ENCODE assay signal across 9 cellular contexts in genomic region chr19:495440-496332, GRCh38. TPM values are rescaled to one million over a fixed set of nuclear protein-coding genes. Genes with fewer than 3 reads are reported as not detected.
DNase-seq lines count a peak whose midpoint lies in the region; ATAC-seq and TF ChIP-seq lines count a peak whose summit lies in the region.
"Had no signal": no experiment of that assay in that cellular context is flagged by ENCODE, and none has a peak within 500 bp of the region (broad histone marks: within the 10 kb centered on the region; RNA-seq: fewer than 3 reads in every experiment).

No MANE protein-coding gene starts in this region.

- ATAC-seq in GM21723 (IDR thresholded peaks at IDR 0.05; ENCODE audit: unreplicated experiment): no peak

- H3K9me3 ChIP-seq in CD4-positive, alpha-beta memory T cell (ENCODE audit: control insufficient read depth in 1 of 2, low read length in 2 of 2): no peaks in the 10 kb centered on the region

- TF ChIP-seq CTCF in HL-60 (IDR thresholded peaks at IDR 0.05; ENCODE audit: insufficient read depth, low read length) (peak; percentile 46), osteocyte (IDR thresholded peaks at IDR 0.05) (peak; percentile 82)

- no peak overlapping the region for H3K4me3 ChIP-seq in CD4-positive, alpha-beta memory T cell (ENCODE audit: low read length in 2 of 2)
- H3K4me3 ChIP-seq in HL-60 (replicated peaks; ENCODE audit: insufficient read depth, low read length): no peak overlapping the region

- no peaks in the 10 kb centered on the region for H3K9me3 Mint-ChIP-seq in CD4-positive, alpha-beta memory T cell
- H3K9me3 Mint-ChIP-seq in activated CD4-positive, alpha-beta T cell treated with anti-CD3 and anti-CD28 coated beads, Interleukin-2, amount 10 ng/mL, durations not matched to agents 24 days and 14 days: no peaks in the 10 kb centered on the region
- H3K9me3 Mint-ChIP-seq in osteocyte (ENCODE audit: unreplicated experiment): no peaks in the 10 kb centered on the region

- no peak overlapping the region for H3K4me3 Mint-ChIP-seq in CD4-positive, alpha-beta memory T cell
- no peak overlapping the region for H3K4me3 Mint-ChIP-seq in activated CD4-positive, alpha-beta T cell treated with anti-CD3 and anti-CD28 coated beads, Interleukin-2, amount 10 ng/mL, durations not matched to agents 24 days and 14 days
- no peak overlapping the region for H3K4me3 Mint-ChIP-seq in osteocyte (ENCODE audit: unreplicated experiment)

- peaks cover 0 to 6% (median 4%) of the 10 kb centered on the region in 4 donors for H3K4me1 Mint-ChIP-seq in CD4-positive, alpha-beta memory T cell
- H3K4me1 Mint-ChIP-seq in activated CD4-positive, alpha-beta T cell treated with anti-CD3 and anti-CD28 coated beads, Interleukin-2, amount 10 ng/mL, durations not matched to agents 24 days and 14 days: no peaks in the 10 kb centered on the region
- H3K4me1 Mint-ChIP-seq in osteocyte (ENCODE audit: unreplicated experiment): no peaks in the 10 kb centered on the region

- no peaks in the 10 kb centered on the region for H3K36me3 ChIP-seq in CD4-positive, alpha-beta memory T cell (ENCODE audit: insufficient read depth, low read length)

- peak; percentile 39 to 58 (median 49) for DNase-seq in CD4-positive, alpha-beta memory T cell
- DNase-seq in HL-60 (ENCODE audit: low read depth in 1 of 2, low spot score in 1 of 2) (peak in 1 of 2 experiments; percentile 21), erythroblast (lab: John Stamatoyannopoulos, UW) (peak; percentile 69 to 72), osteocyte (ENCODE audit: extremely low spot score, unreplicated experiment) (peak; percentile 87), GDM1 (lab: John Stamatoyannopoulos, UW) (no peak), HK-2 (ENCODE audit: unreplicated experiment) (no peak)
- peak; percentile 87 for DNase-seq in activated CD4-positive, alpha-beta T cell treated with anti-CD3 and anti-CD28 coated beads, Interleukin-2, amount 10 ng/mL, durations not matched to agents 24 days and 14 days
- DNase-seq: left cardiac atrium had no signal

- intact Hi-C loops in CD4-positive, alpha-beta memory T cell (cut with micrococcal nuclease): no loop called here
- intact Hi-C loops in activated CD4-positive, alpha-beta T cell treated with anti-CD3 and anti-CD28 coated beads, Interleukin-2, amount 10 ng/mL, durations not matched to agents 24 days and 14 days (cut with micrococcal nuclease): no loop called here

- no peaks in the 10 kb centered on the region for H3K36me3 Mint-ChIP-seq in CD4-positive, alpha-beta memory T cell
- peaks cover 1% of the 10 kb centered on the region for H3K36me3 Mint-ChIP-seq in activated CD4-positive, alpha-beta T cell treated with anti-CD3 and anti-CD28 coated beads, Interleukin-2, amount 10 ng/mL, durations not matched to agents 24 days and 14 days (ENCODE audit: low read depth)
- no peaks in the 10 kb centered on the region for H3K36me3 Mint-ChIP-seq in osteocyte (ENCODE audit: unreplicated experiment)

- CTCF ChIA-PET in CD4-positive, alpha-beta memory T cell (lab: Charles Lee; ENCODE audit: partially characterized antibody): interaction anchor here (1.3 to 1.5 kb wide), 2 partner anchors 11 to 15 kb away, joined by 6 to 7 read pairs; no protein-coding TSS in a partner anchor

- H3K27me3 Mint-ChIP-seq in CD4-positive, alpha-beta memory T cell: peaks cover 6 to 7% of the 10 kb centered on the region in 2 donors
- peaks cover 17% of the 10 kb centered on the region for H3K27me3 Mint-ChIP-seq in activated CD4-positive, alpha-beta T cell treated with anti-CD3 and anti-CD28 coated beads, Interleukin-2, amount 10 ng/mL, durations not matched to agents 24 days and 14 days
- H3K27me3 Mint-ChIP-seq in osteocyte (ENCODE audit: unreplicated experiment): peaks cover 16% of the 10 kb centered on the region

- no peak for TF ChIP-seq POLR2A in erythroblast (IDR thresholded peaks at IDR 0.05; ENCODE audit: low read length)

- H3K27ac Mint-ChIP-seq in CD4-positive, alpha-beta memory T cell: peak overlapping the region in 4 of 7 donors; percentile 18 to 69 (median 44)
- no peak overlapping the region for H3K27ac Mint-ChIP-seq in activated CD4-positive, alpha-beta T cell treated with anti-CD3 and anti-CD28 coated beads, Interleukin-2, amount 10 ng/mL, durations not matched to agents 24 days and 14 days
- H3K27ac Mint-ChIP-seq in osteocyte (ENCODE audit: unreplicated experiment): no peak overlapping the region

- POLR2A ChIA-PET in CD4-positive, alpha-beta memory T cell (lab: Charles Lee; ENCODE audit: partially characterized antibody): interaction anchor here (0.8 to 1.1 kb wide), 3 partner anchors 11 to 15 kb away, joined by 3 to 5 read pairs (median 4); no protein-coding TSS in a partner anchor

- H3K27ac ChIP-seq in CD4-positive, alpha-beta memory T cell (ENCODE audit: low read depth, low read length): no peak overlapping the region
- H3K27ac ChIP-seq in HL-60 (replicated peaks): no peak overlapping the region

- H3K4me1 ChIP-seq in CD4-positive, alpha-beta memory T cell (ENCODE audit: insufficient read depth, low read length): no peaks in the 10 kb centered on the region

- peaks cover 13% of the 10 kb centered on the region for H3K27me3 ChIP-seq in CD4-positive, alpha-beta memory T cell (ENCODE audit: insufficient read depth, low read length)
- H3K27me3 ChIP-seq in HL-60 (ENCODE audit: insufficient read depth, poor library complexity, severe bottlenecking): peaks cover 14% of the 10 kb centered on the region

RNA-seq across cellular contexts. Expression of gene MADCAM1, which starts 0.6 kb away (rescaled TPM):
- 1 to 10 TPM; 1.5 to 1.9 TPM for total RNA-seq in CD4-positive, alpha-beta memory T cell
- polyA plus RNA-seq in CD4-positive, alpha-beta memory T cell: under 1 TPM; 0.11 to 0.24 TPM
- 0.14 and 0.19 TPM in 2 replicates for total RNA-seq in activated CD4-positive, alpha-beta T cell treated with anti-CD3 and anti-CD28 coated beads, Interleukin-2, amount 10 ng/mL, durations not matched to agents 24 days and 14 days
- 1.1 and 1.3 TPM in 2 replicates for total RNA-seq in osteocyte

RNA-seq across cellular contexts. Expression of gene TPGS1, which starts 11.6 kb away (rescaled TPM):
- total RNA-seq in CD4-positive, alpha-beta memory T cell: 10 to 100 TPM; 31.8 to 32.0 TPM
- polyA plus RNA-seq in CD4-positive, alpha-beta memory T cell: 10 to 100 TPM; 22.2 to 37.6 TPM
- total RNA-seq in activated CD4-positive, alpha-beta T cell treated with anti-CD3 and anti-CD28 coated beads, Interleukin-2, amount 10 ng/mL, durations not matched to agents 24 days and 14 days: 13.5 and 15.6 TPM in 2 replicates
- total RNA-seq in osteocyte: 24.3 and 25.4 TPM in 2 replicates

RNA-seq across cellular contexts. Expression of gene SHC2, which starts 34.9 kb away (rescaled TPM):
- total RNA-seq in CD4-positive, alpha-beta memory T cell: under 1 TPM; 0.55 to 0.64 TPM
- not detected for polyA plus RNA-seq in CD4-positive, alpha-beta memory T cell
- total RNA-seq in activated CD4-positive, alpha-beta T cell treated with anti-CD3 and anti-CD28 coated beads, Interleukin-2, amount 10 ng/mL, durations not matched to agents 24 days and 14 days: not detected in 2 replicates
- total RNA-seq in osteocyte: 61.2 and 61.7 TPM in 2 replicates

RNA-seq across cellular contexts. Expression of gene CDC34, which starts 35.9 kb away (rescaled TPM):
- 10 to 100 TPM; 44.4 to 46.6 TPM for total RNA-seq in CD4-positive, alpha-beta memory T cell
- polyA plus RNA-seq in CD4-positive, alpha-beta memory T cell: 10 to 100 TPM; 26.7 to 44.0 TPM
- total RNA-seq in activated CD4-positive, alpha-beta T cell treated with anti-CD3 and anti-CD28 coated beads, Interleukin-2, amount 10 ng/mL, durations not matched to agents 24 days and 14 days: 52.8 and 55.0 TPM in 2 replicates
- total RNA-seq in osteocyte: 65.3 and 69.0 TPM in 2 replicates

RNA-seq across cellular contexts. Expression of gene GZMM, which starts 48.2 kb away (rescaled TPM):
- 10 to 100 TPM; 25.5 to 28.7 TPM for total RNA-seq in CD4-positive, alpha-beta memory T cell
- polyA plus RNA-seq in CD4-positive, alpha-beta memory T cell: 100 to 1,000 TPM in 1 of 2 donors, 10 to 100 TPM in 1; 82.1 to 122 TPM
- total RNA-seq in activated CD4-positive, alpha-beta T cell treated with anti-CD3 and anti-CD28 coated beads, Interleukin-2, amount 10 ng/mL, durations not matched to agents 24 days and 14 days: 37.6 and 40.9 TPM in 2 replicates
- not detected in 2 replicates for total RNA-seq in osteocyte

Comparison
In these comparisons a context has a peak if more than half of its experiments do, and no peak if none do; other contexts are left out.
1. DNase-seq: peak in CD4-positive, alpha-beta memory T cell (5 of 5), activated CD4-positive, alpha-beta T cell treated with anti-CD3 and anti-CD28 coated beads, Interleukin-2, amount 10 ng/mL, durations not matched to agents 24 days and 14 days (single experiment), erythroblast (2 of 2) and osteocyte (single experiment); none in GDM1 (single experiment) and HK-2 (single experiment).
2. H3K27ac Mint-ChIP-seq: peak in CD4-positive, alpha-beta memory T cell (4 of 7); none in activated CD4-positive, alpha-beta T cell treated with anti-CD3 and anti-CD28 coated beads, Interleukin-2, amount 10 ng/mL, durations not matched to agents 24 days and 14 days (single experiment) and osteocyte (single experiment).
3. RNA of gene SHC2, which starts 34.9 kb away (total RNA-seq): 61.2 to 61.7 TPM in osteocyte; 0.55 to 0.64 TPM in CD4-positive, alpha-beta memory T cell and not detected in activated CD4-positive, alpha-beta T cell treated with anti-CD3 and anti-CD28 coated beads, Interleukin-2, amount 10 ng/mL, durations not matched to agents 24 days and 14 days; every median in the first group is over 10 times any median in the second.